ENCODE assay signal across 25 cellular contexts in the genomic region with DNA sequence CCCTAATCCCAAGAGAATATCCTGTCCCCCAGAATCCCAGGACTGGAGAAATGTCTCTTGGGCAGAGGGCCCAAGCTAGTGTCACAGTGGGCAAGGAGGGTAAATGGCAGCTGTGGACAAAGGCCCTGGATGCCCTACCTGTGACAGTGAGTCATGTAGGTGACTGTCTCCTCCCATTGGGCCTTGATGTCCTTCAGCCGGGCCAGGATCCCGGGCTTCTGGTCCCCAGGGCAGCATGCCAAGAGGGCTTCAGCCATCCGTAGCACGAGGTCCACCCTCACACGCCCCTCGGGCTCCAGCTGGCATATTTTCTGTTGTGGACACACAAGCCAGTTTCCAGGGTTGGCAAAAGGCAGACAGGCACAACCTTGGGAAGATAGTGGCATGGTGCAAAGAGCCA. TPM values are rescaled to one million over a fixed set of nuclear protein-coding genes. Genes with fewer than 3 reads are reported as not detected.
DNase-seq lines count a peak whose midpoint lies in the region; ATAC-seq and TF ChIP-seq lines count a peak whose summit lies in the region.
"Had no signal": no experiment of that assay in that cellular context is flagged by ENCODE, and none has a peak within 500 bp of the region (broad histone marks: within the 10 kb centered on the region; RNA-seq: fewer than 3 reads in every experiment).

No MANE protein-coding gene starts in this region.

- H3K4me3 ChIP-seq in hepatocyte = no peak overlapping the region
- H3K4me3 ChIP-seq: coronary artery had no signal

- no peak overlapping the region for H3K4me2 ChIP-seq in hepatocyte

- H3K36me3 Mint-ChIP-seq in activated naive CD8-positive, alpha-beta T cell = peaks cover 13% of the 10 kb centered on the region
- H3K36me3 Mint-ChIP-seq in activated naive CD8-positive, alpha-beta T cell treated with anti-CD3 and anti-CD28 coated beads, Interleukin-2, amount 50 U/mL, for 24 hours (ENCODE audit: low read depth) = peaks cover 27% of the 10 kb centered on the region

- no peak for ATAC-seq in activated naive CD8-positive, alpha-beta T cell treated with anti-CD3 and anti-CD28 coated beads, Interleukin-2, amount 50 U/mL, for 24 hours
- ATAC-seq in HG03469 (IDR thresholded peaks at IDR 0.05; ENCODE audit: unreplicated experiment) = no peak
- ATAC-seq: activated CD8-positive, alpha-beta T cell treated with anti-CD3 and anti-CD28 coated beads, Interleukin-2, amount 10 ng/mL, durations not matched to agents 7 days and 5 days had no signal

- peaks cover 12% of the 10 kb centered on the region for H3K4me1 ChIP-seq in hepatocyte (ENCODE audit: insufficient read depth)

- WGBS in hepatocyte (ENCODE audit: low lambda C conversion rate, missing lambda C conversion rate) = 90% methylated on average over 6 of the region's 6 CpGs

- H2AFZ ChIP-seq in hepatocyte = no peak overlapping the region

- H3K9me3 Mint-ChIP-seq in activated naive CD8-positive, alpha-beta T cell (ENCODE audit: low read depth) = no peaks in the 10 kb centered on the region
- no peaks in the 10 kb centered on the region for H3K9me3 Mint-ChIP-seq in activated naive CD8-positive, alpha-beta T cell treated with anti-CD3 and anti-CD28 coated beads, Interleukin-2, amount 50 U/mL, for 24 hours
- H3K9me3 Mint-ChIP-seq: activated naive CD8-positive, alpha-beta T cell treated with anti-CD3 and anti-CD28 coated beads, Interleukin-2, amount 10 ng/mL, durations not matched to agents 7 days and 5 days; CD8-positive, alpha-beta memory T cell; T-helper 1 cell treated with Interleukin-12 subunit alpha and Interleukin-12 subunit beta and Interleukin-4 antibody, amounts not matched to agents 30 μg/mL and 1 μg/mL, for 36 hours had no signal

- no peaks in the 10 kb centered on the region for H3K27me3 ChIP-seq in hepatocyte
- H3K27me3 ChIP-seq: brain microvascular endothelial cell had no signal

- TF ChIP-seq CTCF in hepatocyte (IDR thresholded peaks at IDR 0.05; ENCODE audit: poor library complexity) = no peak

- no peaks in the 10 kb centered on the region for H3K36me3 ChIP-seq in hepatocyte (replicated peaks; ENCODE audit: insufficient read depth, low read depth)
- H3K36me3 ChIP-seq: brain microvascular endothelial cell, WERI-Rb-1 had no signal

- no peaks in the 10 kb centered on the region for H3K79me2 ChIP-seq in hepatocyte

- peak overlapping the region; percentile 81 for H3K27ac Mint-ChIP-seq in activated naive CD8-positive, alpha-beta T cell
- no peak overlapping the region for H3K27ac Mint-ChIP-seq in activated naive CD8-positive, alpha-beta T cell treated with anti-CD3 and anti-CD28 coated beads, Interleukin-2, amount 50 U/mL, for 24 hours
- H3K27ac Mint-ChIP-seq: activated CD8-positive, alpha-beta T cell treated with anti-CD3 and anti-CD28 coated beads, Interleukin-2, amount 10 ng/mL, durations not matched to agents 7 days and 5 days; activated naive CD8-positive, alpha-beta T cell treated with anti-CD3 and anti-CD28 coated beads, Interleukin-2, amount 10 ng/mL, durations not matched to agents 7 days and 5 days; T-helper 1 cell treated with Interleukin-12 subunit alpha and Interleukin-12 subunit beta and Interleukin-4 antibody, amounts not matched to agents 30 μg/mL and 1 μg/mL, for 36 hours had no signal

- H3K27ac ChIP-seq in hepatocyte (peak overlapping the region; percentile 92), substantia nigra (ENCODE audit: low read depth, low read length, poor library complexity, severe bottlenecking) (peak overlapping the region; percentile 8)
- H3K27ac ChIP-seq: brain microvascular endothelial cell, coronary artery, WERI-Rb-1 had no signal

- no peaks in the 10 kb centered on the region for H3K9me2 ChIP-seq in hepatocyte (replicated peaks; ENCODE audit: insufficient read depth)

- no peaks in the 10 kb centered on the region for H3K9me3 ChIP-seq in hepatocyte (ENCODE audit: low read depth)

- peaks cover 53% of the 10 kb centered on the region for H3K4me1 Mint-ChIP-seq in activated naive CD8-positive, alpha-beta T cell (ENCODE audit: low read depth)
- peaks cover 47% of the 10 kb centered on the region for H3K4me1 Mint-ChIP-seq in activated naive CD8-positive, alpha-beta T cell treated with anti-CD3 and anti-CD28 coated beads, Interleukin-2, amount 50 U/mL, for 24 hours

- no peak for DNase-seq in activated naive CD8-positive, alpha-beta T cell treated with anti-CD3 and anti-CD28 coated beads, Interleukin-2, amount 50 U/mL, for 24 hours
- DNase-seq in NCI-H69 (lab: John Stamatoyannopoulos, UW) (peak; percentile 84), hepatocyte (ENCODE audit: low spot score) (no peak), substantia nigra (lab: John Stamatoyannopoulos, UW) (peak in 2 of 49 donors; percentile 8 to 82), putamen (ENCODE audit: low spot score) (no peak), GM19240 (ENCODE audit: insufficient read length, low spot score) (no peak)
- DNase-seq: activated CD8-positive, alpha-beta T cell treated with anti-CD3 and anti-CD28 coated beads, Interleukin-2, amount 10 ng/mL, durations not matched to agents 7 days and 5 days; activated naive CD8-positive, alpha-beta T cell treated with anti-CD3 and anti-CD28 coated beads, Interleukin-2, amount 10 ng/mL, durations not matched to agents 7 days and 5 days; brain microvascular endothelial cell; CD8-positive, alpha-beta memory T cell; hippocampal formation; islet precursor cell; Kasumi-1; mesenchymal stem cell; NCI-H1105 treated with DMSO at 0.1 percent for 48 hours; NCI-H2107; NCI-H524 treated with DMSO at 0.1 percent for 48 hours; SIG-M5; stimulated activated CD4-positive, alpha-beta T cell treated with anti-CD3 and anti-CD28 coated beads, Interleukin-12 subunit alpha, Interleukin-12 subunit beta, amount 100 ng/mL, for 4 hours; WERI-Rb-1 had no signal

- H3K27me3 Mint-ChIP-seq in activated naive CD8-positive, alpha-beta T cell = no peaks in the 10 kb centered on the region
- no peaks in the 10 kb centered on the region for H3K27me3 Mint-ChIP-seq in activated naive CD8-positive, alpha-beta T cell treated with anti-CD3 and anti-CD28 coated beads, Interleukin-2, amount 50 U/mL, for 24 hours
- H3K27me3 Mint-ChIP-seq: activated naive CD8-positive, alpha-beta T cell treated with anti-CD3 and anti-CD28 coated beads, Interleukin-2, amount 10 ng/mL, durations not matched to agents 7 days and 5 days had no signal

- H4K20me1 ChIP-seq in hepatocyte (ENCODE audit: insufficient read depth, poor library complexity, severe bottlenecking) = no peaks in the 10 kb centered on the region

- no peak overlapping the region for H3K4me3 Mint-ChIP-seq in activated naive CD8-positive, alpha-beta T cell
- H3K4me3 Mint-ChIP-seq in activated naive CD8-positive, alpha-beta T cell treated with anti-CD3 and anti-CD28 coated beads, Interleukin-2, amount 50 U/mL, for 24 hours = no peak overlapping the region
- H3K4me3 Mint-ChIP-seq: activated CD8-positive, alpha-beta T cell treated with anti-CD3 and anti-CD28 coated beads, Interleukin-2, amount 10 ng/mL, durations not matched to agents 7 days and 5 days; activated naive CD8-positive, alpha-beta T cell treated with anti-CD3 and anti-CD28 coated beads, Interleukin-2, amount 10 ng/mL, durations not matched to agents 7 days and 5 days; CD8-positive, alpha-beta memory T cell; T-helper 1 cell treated with Interleukin-12 subunit alpha and Interleukin-12 subunit beta and Interleukin-4 antibody, amounts not matched to agents 30 μg/mL and 1 μg/mL, for 36 hours had no signal

RNA-seq across cellular contexts. Expression of gene SYNE3, which starts 48.8 kb away (rescaled TPM):
- total RNA-seq in hepatocyte = 2.0 and 2.4 TPM in 2 replicates
- polyA plus RNA-seq in hepatocyte = 0.16 and 1.3 TPM in 2 replicates
- total RNA-seq: H1 had no signal
